ENCODE assay signal across 3 cellular contexts in genomic region chr3:58629629-58630028, GRCh38.
A peak's percentile ranks its signal among the peaks of the same experiment; 100 is the strongest.
TF ChIP-seq lines count a peak whose summit lies in the region.

No MANE protein-coding gene starts in this region.

TF ChIP-seq in SK-N-SH, 30 proteins besides CTCF, POLR2A, EP300 and RAD21:
- TF ChIP-seq IRF3 (IDR thresholded peaks at IDR 0.05; ENCODE audit: low read depth, low read length), result no peak
- no peak for TF ChIP-seq EZH2phosphoT487 (IDR thresholded peaks at IDR 0.05; ENCODE audit: borderline replicate concordance, low read depth)
- no peak for TF ChIP-seq ZBTB33 (IDR thresholded peaks at IDR 0.05; ENCODE audit: borderline replicate concordance, low read depth)
- no peak for TF ChIP-seq SIN3A (IDR thresholded peaks at IDR 0.05; ENCODE audit: borderline replicate concordance, low read depth, low read length)
- no peak for TF ChIP-seq ELF1 (IDR thresholded peaks at IDR 0.05)
- TF ChIP-seq JUND (IDR thresholded peaks at IDR 0.05), result no peak

TF ChIP-seq in SK-N-SH treated with all-trans-retinoic acid at 6 μM for 48 hours, 23 proteins besides CTCF, POLR2A, EP300 and RAD21:
- no peak for TF ChIP-seq RARB (CRISPR knock-in tag; IDR thresholded peaks at IDR 0.05)
- no peak for TF ChIP-seq ISL1 (CRISPR knock-in tag; IDR thresholded peaks at IDR 0.05)
- TF ChIP-seq ZNF70 (CRISPR knock-in tag; IDR thresholded peaks at IDR 0.05), result no peak
- no peak for TF ChIP-seq CSDC2 (CRISPR knock-in tag; IDR thresholded peaks at IDR 0.05)
- TF ChIP-seq SNAI2 (CRISPR knock-in tag; IDR thresholded peaks at IDR 0.05), result no peak
- TF ChIP-seq OSR1 (CRISPR knock-in tag; IDR thresholded peaks at IDR 0.05), result no peak
- no peak for TF ChIP-seq ZNF565 (CRISPR knock-in tag; conservative IDR thresholded peaks at IDR 0.05; ENCODE audit: low read depth)
- TF ChIP-seq, protein P1, sequence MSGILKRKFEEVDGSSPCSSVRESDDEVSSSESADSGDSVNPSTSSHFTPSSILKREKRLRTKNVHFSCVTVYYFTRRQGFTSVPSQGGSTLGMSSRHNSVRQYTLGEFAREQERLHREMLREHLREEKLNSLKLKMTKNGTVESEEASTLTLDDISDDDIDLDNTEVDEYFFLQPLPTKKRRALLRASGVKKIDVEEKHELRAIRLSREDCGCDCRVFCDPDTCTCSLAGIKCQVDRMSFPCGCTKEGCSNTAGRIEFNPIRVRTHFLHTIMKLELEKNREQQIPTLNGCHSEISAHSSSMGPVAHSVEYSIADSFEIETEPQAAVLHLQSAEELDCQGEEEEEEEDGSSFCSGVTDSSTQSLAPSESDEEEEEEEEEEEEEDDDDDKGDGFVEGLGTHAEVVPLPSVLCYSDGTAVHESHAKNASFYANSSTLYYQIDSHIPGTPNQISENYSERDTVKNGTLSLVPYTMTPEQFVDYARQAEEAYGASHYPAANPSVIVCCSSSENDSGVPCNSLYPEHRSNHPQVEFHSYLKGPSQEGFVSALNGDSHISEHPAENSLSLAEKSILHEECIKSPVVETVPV (CRISPR knock-in tag; IDR thresholded peaks at IDR 0.05), result no peak

TF ChIP-seq in K562, 482 proteins besides CTCF, POLR2A, EP300 and RAD21:
- TF ChIP-seq ZNF551 (CRISPR knock-in tag; IDR thresholded peaks at IDR 0.05) (no peak), SPI1 (IDR thresholded peaks at IDR 0.05; ENCODE audit: borderline replicate concordance, low read depth, low read length) (peak; percentile 94), BACH1 (tag; IDR thresholded peaks at IDR 0.05) (no peak)
